Comparison of ENCODE assay signal across 17 cellular contexts in genomic region chr20:62766716-62767115, GRCh38. TPM values are rescaled to one million over a fixed set of nuclear protein-coding genes. Genes with fewer than 3 reads are reported as not detected.
DNase-seq lines count a peak whose midpoint lies in the region; ATAC-seq and TF ChIP-seq lines count a peak whose summit lies in the region.
"Had no signal": no experiment of that assay in that cellular context is flagged by ENCODE, and none has a peak within 500 bp of the region (broad histone marks: within the 10 kb centered on the region; RNA-seq: fewer than 3 reads in every experiment).

No MANE protein-coding gene starts in this region.

- no peak overlapping the region for H2AFZ ChIP-seq in osteoblast (ENCODE audit: low read length)
- H2AFZ ChIP-seq: GM23338 had no signal

- peaks cover 0 to 4% (median 0%) of the 10 kb centered on the region in 5 experiments for H3K9me3 Mint-ChIP-seq in brain
- H3K9me3 Mint-ChIP-seq: activated T-helper 2 cell treated with anti-CD3 and anti-CD28 coated beads, Interferon-gamma antibody, Interleukin-2, Interleukin-4, amounts not matched to agents 10 μg/mL and 5 μg/mL and 100 μg/mL, durations not matched to agents 14 hours and 24 hours and 36 hours; CD4-positive, alpha-beta T cell; GM23338 had no signal

- H4K20me1 ChIP-seq in BLaER1 treated with 17β-estradiol and CSF1 and Interleukin-3, amounts not matched to agents 10 nM and 100 nM, result no peaks in the 10 kb centered on the region
- H4K20me1 ChIP-seq in osteoblast (ENCODE audit: insufficient read depth, low read length), result no peaks in the 10 kb centered on the region

- H3K36me3 ChIP-seq in BLaER1 treated with 17β-estradiol and CSF1 and Interleukin-3, amounts not matched to agents 10 nM and 100 nM, result no peaks in the 10 kb centered on the region
- no peaks in the 10 kb centered on the region for H3K36me3 ChIP-seq in osteoblast (ENCODE audit: insufficient read depth, low read length)

- no peaks in the 10 kb centered on the region for H3K27me3 ChIP-seq in BLaER1 treated with 17β-estradiol and CSF1 and Interleukin-3, amounts not matched to agents 10 nM and 100 nM
- peaks cover 10% of the 10 kb centered on the region for H3K27me3 ChIP-seq in osteoblast (ENCODE audit: insufficient read depth, low read length)

- peak overlapping the region in 1 of 11 experiments; percentile 9; a peak in 2 of 22 replicates for H3K27ac ChIP-seq in BLaER1 treated with 17β-estradiol and CSF1 and Interleukin-3, amounts not matched to agents 10 nM and 100 nM
- H3K27ac ChIP-seq in osteoblast (ENCODE audit: low read depth, low read length), result no peak overlapping the region

- TF ChIP-seq CTCF in brain (conservative IDR thresholded peaks at IDR 0.05) (no peak), osteoblast (IDR thresholded peaks at IDR 0.05; ENCODE audit: extremely low read depth, low read depth, low read length) (no peak)

- no peaks in the 10 kb centered on the region for H3K79me2 ChIP-seq in osteoblast (ENCODE audit: insufficient read depth, low read length)

- peaks cover 5% of the 10 kb centered on the region for H3K27me3 Mint-ChIP-seq in brain
- H3K27me3 Mint-ChIP-seq: CD4-positive, alpha-beta T cell had no signal

- no peaks in the 10 kb centered on the region for H3K36me3 Mint-ChIP-seq in brain

- DNase-seq in Daoy (ENCODE audit: low read depth) (peak; percentile 42), osteoblast (ENCODE audit: insufficient read length, low spot score, missing footprints) (peak; percentile 67), midbrain (lab: John Stamatoyannopoulos, UW) (no peak), NCI-H1930 (lab: John Stamatoyannopoulos, UW) (no peak)
- DNase-seq: activated CD4-positive, alpha-beta T cell treated with anti-CD3 and anti-CD28 coated beads, Interleukin-2, amount 50 U/mL, for 1 hour; CD4-positive, alpha-beta T cell; GF-D8; Karpas-422; NCI-H446; stimulated activated CD4-positive, alpha-beta T cell treated with anti-CD3 and anti-CD28 coated beads, Interleukin-4, amount 100 ng/mL, for 1 hour; T-helper 2 cell had no signal

- no peak overlapping the region for H3K4me3 ChIP-seq in BLaER1 treated with 17β-estradiol and CSF1 and Interleukin-3, amounts not matched to agents 10 nM and 100 nM
- no peak overlapping the region for H3K4me3 ChIP-seq in osteoblast (ENCODE audit: insufficient read depth, low read length)
- H3K4me3 ChIP-seq: GM23338 had no signal

- H3K27ac Mint-ChIP-seq in brain, result peak overlapping the region; percentile 41 to 96 (median 94)
- H3K27ac Mint-ChIP-seq: activated T-helper 2 cell treated with anti-CD3 and anti-CD28 coated beads, Interferon-gamma antibody, Interleukin-2, Interleukin-4, amounts not matched to agents 10 μg/mL and 5 μg/mL and 100 μg/mL, durations not matched to agents 14 hours and 24 hours and 36 hours; CD4-positive, alpha-beta T cell; GM23338 had no signal

- H3K4me2 ChIP-seq in BLaER1 treated with 17β-estradiol and CSF1 and Interleukin-3, amounts not matched to agents 10 nM and 100 nM, result peak overlapping the region in 8 of 11 experiments; percentile 26 to 66 (median 54); a peak in 16 of 22 replicates
- no peak overlapping the region for H3K4me2 ChIP-seq in osteoblast (ENCODE audit: insufficient read depth, low read length)
- H3K4me2 ChIP-seq: GM23338 had no signal

- peaks cover 12 to 80% (median 60%) of the 10 kb centered on the region in 10 experiments for H3K4me1 ChIP-seq in BLaER1 treated with 17β-estradiol and CSF1 and Interleukin-3, amounts not matched to agents 10 nM and 100 nM
- H3K4me1 ChIP-seq in osteoblast (ENCODE audit: insufficient read depth, low read length), result no peaks in the 10 kb centered on the region

- H3K4me1 Mint-ChIP-seq in brain, result peaks cover 56% of the 10 kb centered on the region

- H3K4me3 Mint-ChIP-seq in brain, result no peak overlapping the region
- H3K4me3 Mint-ChIP-seq: CD4-positive, alpha-beta T cell; GM23338 had no signal

- peak overlapping the region in 1 of 11 experiments; percentile 13; a peak in 1 of 22 replicates for H3K9ac ChIP-seq in BLaER1 treated with 17β-estradiol and CSF1 and Interleukin-3, amounts not matched to agents 10 nM and 100 nM

- H3K9me3 ChIP-seq in BLaER1 treated with 17β-estradiol and CSF1 and Interleukin-3, amounts not matched to agents 10 nM and 100 nM (replicated peaks in 1 of 11), result no peaks in the 10 kb centered on the region
- no peaks in the 10 kb centered on the region for H3K9me3 ChIP-seq in osteoblast (ENCODE audit: low read depth, low read length)

- ATAC-seq in HG02852 (IDR thresholded peaks at IDR 0.05; ENCODE audit: unreplicated experiment), result no peak
- ATAC-seq: GM23338, Panc1 had no signal

RNA-seq across cellular contexts. Expression of gene MRGBP, which starts 29.6 kb away (rescaled TPM):
- 22.4 and 27.1 TPM in 2 replicates for total RNA-seq in Daoy (2014; rRNA removed; shearing (Covaris generic))
- polyA plus RNA-seq in brain (ENCODE audit: insufficient read depth, low read depth, low replicate concordance), result 11.8 TPM
- total RNA-seq in osteoblast, result 14.1 and 15.2 TPM in 2 replicates

RNA-seq across cellular contexts. Expression of gene OGFR, which starts 37.9 kb away (rescaled TPM):
- total RNA-seq in Daoy (2014; rRNA removed; shearing (Covaris generic)), result 44.2 and 55.0 TPM in 2 replicates
- 37.0 TPM for polyA plus RNA-seq in brain (ENCODE audit: insufficient read depth, low read depth, low replicate concordance)
- 32.4 and 39.1 TPM in 2 replicates for total RNA-seq in osteoblast

RNA-seq across cellular contexts. Expression of gene COL9A3, which starts 50.1 kb away (rescaled TPM):
- 0.97 and 6.1 TPM in 2 replicates for total RNA-seq in Daoy (2014; rRNA removed; shearing (Covaris generic))
- 17.5 TPM for polyA plus RNA-seq in brain (ENCODE audit: insufficient read depth, low read depth, low replicate concordance)
- not detected in 2 replicates for total RNA-seq in osteoblast
- total RNA-seq: CD4-positive, alpha-beta T cell had no signal

RNA-seq across cellular contexts. Expression of gene NTSR1, which starts 58.1 kb away (rescaled TPM):
- total RNA-seq in Daoy (2014; rRNA removed; shearing (Covaris generic)), result 0.17 TPM in 1 of 2 replicates, not detected in the other
- 0.48 TPM for polyA plus RNA-seq in brain (ENCODE audit: insufficient read depth, low read depth, low replicate concordance)
- not detected in 2 replicates for total RNA-seq in osteoblast
- total RNA-seq: activated T-helper 2 cell treated with anti-CD3 and anti-CD28 coated beads, Interferon-gamma antibody, Interleukin-2, Interleukin-4, amounts not matched to agents 10 μg/mL and 5 μg/mL and 100 μg/mL, durations not matched to agents 14 hours and 24 hours and 36 hours had no signal

Comparison
In these comparisons a context has a peak if more than half of its experiments do, and no peak if none do; other contexts are left out.
1. DNase-seq: peak in Daoy (single experiment) and osteoblast (single experiment); none in midbrain (single experiment) and NCI-H1930 (0 of 2).